ENCODE assay signal across 2 cellular contexts in the genomic region with DNA sequence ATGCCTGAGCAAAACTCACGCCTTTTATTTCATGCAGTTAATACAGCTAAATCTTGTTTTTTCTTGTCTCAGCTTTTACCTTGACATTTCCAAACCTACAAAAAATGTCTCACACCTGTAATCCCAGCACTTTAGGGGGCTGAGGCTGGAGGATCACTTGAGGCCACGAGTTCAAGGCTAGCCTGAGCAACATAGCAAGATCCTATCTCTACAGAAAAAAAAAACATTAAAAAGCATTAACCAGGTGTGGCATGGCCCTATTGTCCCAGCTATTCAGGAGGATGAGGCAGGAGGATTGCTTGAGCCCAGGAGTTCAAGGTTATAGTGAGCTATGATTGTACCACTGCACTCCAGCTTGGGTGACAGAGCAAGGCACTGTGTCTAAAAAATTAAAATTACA.
TF ChIP-seq lines count a peak whose summit lies in the region.

No MANE protein-coding gene starts in this region.

TF ChIP-seq in IMR-90, 13 proteins besides CTCF, POLR2A, EP300 and RAD21:
- TF ChIP-seq CHD1 (IDR thresholded peaks at IDR 0.05; ENCODE audit: low read depth, low read length) (no peak), MAFK (IDR thresholded peaks at IDR 0.05; ENCODE audit: low read depth, low read length) (no peak), MXI1 (IDR thresholded peaks at IDR 0.05; ENCODE audit: borderline replicate concordance, low read depth, low read length) (no peak)
- TF ChIP-seq, protein P1, sequence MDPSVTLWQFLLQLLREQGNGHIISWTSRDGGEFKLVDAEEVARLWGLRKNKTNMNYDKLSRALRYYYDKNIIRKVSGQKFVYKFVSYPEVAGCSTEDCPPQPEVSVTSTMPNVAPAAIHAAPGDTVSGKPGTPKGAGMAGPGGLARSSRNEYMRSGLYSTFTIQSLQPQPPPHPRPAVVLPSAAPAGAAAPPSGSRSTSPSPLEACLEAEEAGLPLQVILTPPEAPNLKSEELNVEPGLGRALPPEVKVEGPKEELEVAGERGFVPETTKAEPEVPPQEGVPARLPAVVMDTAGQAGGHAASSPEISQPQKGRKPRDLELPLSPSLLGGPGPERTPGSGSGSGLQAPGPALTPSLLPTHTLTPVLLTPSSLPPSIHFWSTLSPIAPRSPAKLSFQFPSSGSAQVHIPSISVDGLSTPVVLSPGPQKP (IDR thresholded peaks at IDR 0.05; ENCODE audit: borderline replicate concordance, low read depth, low read length), result no peak

TF ChIP-seq in HepG2, 621 proteins besides CTCF, POLR2A, EP300 and RAD21 (continues in another document):
- TF ChIP-seq ZFP1 (CRISPR knock-in tag; IDR thresholded peaks at IDR 0.05) (0 out of 2 replicates have a peak, but pooled peaks have one; percentile 31), KDM5B (CRISPR knock-in tag; IDR thresholded peaks at IDR 0.05; ENCODE audit: borderline replicate concordance) (no peak), SOX6 (IDR thresholded peaks at IDR 0.05) (no peak), SOX6 (CRISPR knock-in tag; IDR thresholded peaks at IDR 0.05) (peak; percentile 81), RXRB (CRISPR knock-in tag; IDR thresholded peaks at IDR 0.05; ENCODE audit: borderline replicate concordance) (peak; percentile 44; the same call in 1 of the 2 replicates), BRD4 (CRISPR knock-in tag; IDR thresholded peaks at IDR 0.05) (0 out of 2 replicates have a peak, but pooled peaks have one; percentile 44), KAT7 (CRISPR knock-in tag; IDR thresholded peaks at IDR 0.05; ENCODE audit: borderline replicate concordance) (peak; percentile 58; the same call in 1 of the 2 replicates), ZNF564 (CRISPR knock-in tag; IDR thresholded peaks at IDR 0.05) (no peak), ADNP (CRISPR knock-in tag; IDR thresholded peaks at IDR 0.05) (0 out of 2 replicates have a peak, but pooled peaks have one; percentile 56), ZNF138 (CRISPR knock-in tag; IDR thresholded peaks at IDR 0.05; ENCODE audit: low read depth) (no peak), STAT5B (CRISPR knock-in tag; IDR thresholded peaks at IDR 0.05) (no peak), ZNF567 (CRISPR knock-in tag; IDR thresholded peaks at IDR 0.05; ENCODE audit: borderline replicate concordance) (no peak), NCOA2 (CRISPR knock-in tag; IDR thresholded peaks at IDR 0.05) (peak; percentile 66; the same call in 1 of the 2 replicates), FOSL2 (CRISPR knock-in tag; IDR thresholded peaks at IDR 0.05) (peak; percentile 23; the same call in 1 of the 2 replicates), HDAC2 (CRISPR knock-in tag; IDR thresholded peaks at IDR 0.05) (peak; percentile 52; the same call in 1 of the 2 replicates), NR2F6 (IDR thresholded peaks at IDR 0.05) (0 out of 2 replicates have a peak, but pooled peaks have one; percentile 41), NR2F6 (CRISPR knock-in tag; IDR thresholded peaks at IDR 0.05) (0 out of 2 replicates have a peak, but pooled peaks have one; percentile 27), ONECUT2 (CRISPR knock-in tag; IDR thresholded peaks at IDR 0.05) (peak; percentile 43; the same call in 1 of the 2 replicates), MED13 (CRISPR knock-in tag; IDR thresholded peaks at IDR 0.05) (peak; percentile 60; the same call in 1 of the 2 replicates), TRIM24 (CRISPR knock-in tag; IDR thresholded peaks at IDR 0.05) (no peak), BCL6 (CRISPR knock-in tag; IDR thresholded peaks at IDR 0.05) (0 out of 2 replicates have a peak, but pooled peaks have one; percentile 10), HNF4A (CRISPR knock-in tag; IDR thresholded peaks at IDR 0.05) (peak; percentile 59), RARA (CRISPR knock-in tag; IDR thresholded peaks at IDR 0.05) (peak; percentile 41)
- TF ChIP-seq, protein P2, sequence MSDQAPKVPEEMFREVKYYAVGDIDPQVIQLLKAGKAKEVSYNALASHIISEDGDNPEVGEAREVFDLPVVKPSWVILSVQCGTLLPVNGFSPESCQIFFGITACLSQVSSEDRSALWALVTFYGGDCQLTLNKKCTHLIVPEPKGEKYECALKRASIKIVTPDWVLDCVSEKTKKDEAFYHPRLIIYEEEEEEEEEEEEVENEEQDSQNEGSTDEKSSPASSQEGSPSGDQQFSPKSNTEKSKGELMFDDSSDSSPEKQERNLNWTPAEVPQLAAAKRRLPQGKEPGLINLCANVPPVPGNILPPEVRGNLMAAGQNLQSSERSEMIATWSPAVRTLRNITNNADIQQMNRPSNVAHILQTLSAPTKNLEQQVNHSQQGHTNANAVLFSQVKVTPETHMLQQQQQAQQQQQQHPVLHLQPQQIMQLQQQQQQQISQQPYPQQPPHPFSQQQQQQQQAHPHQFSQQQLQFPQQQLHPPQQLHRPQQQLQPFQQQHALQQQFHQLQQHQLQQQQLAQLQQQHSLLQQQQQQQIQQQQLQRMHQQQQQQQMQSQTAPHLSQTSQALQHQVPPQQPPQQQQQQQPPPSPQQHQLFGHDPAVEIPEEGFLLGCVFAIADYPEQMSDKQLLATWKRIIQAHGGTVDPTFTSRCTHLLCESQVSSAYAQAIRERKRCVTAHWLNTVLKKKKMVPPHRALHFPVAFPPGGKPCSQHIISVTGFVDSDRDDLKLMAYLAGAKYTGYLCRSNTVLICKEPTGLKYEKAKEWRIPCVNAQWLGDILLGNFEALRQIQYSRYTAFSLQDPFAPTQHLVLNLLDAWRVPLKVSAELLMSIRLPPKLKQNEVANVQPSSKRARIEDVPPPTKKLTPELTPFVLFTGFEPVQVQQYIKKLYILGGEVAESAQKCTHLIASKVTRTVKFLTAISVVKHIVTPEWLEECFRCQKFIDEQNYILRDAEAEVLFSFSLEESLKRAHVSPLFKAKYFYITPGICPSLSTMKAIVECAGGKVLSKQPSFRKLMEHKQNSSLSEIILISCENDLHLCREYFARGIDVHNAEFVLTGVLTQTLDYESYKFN (CRISPR knock-in tag; conservative IDR thresholded peaks at IDR 0.05), result 0 out of 2 replicates have a peak, but pooled peaks have one; percentile 37
- TF ChIP-seq, protein P3, sequence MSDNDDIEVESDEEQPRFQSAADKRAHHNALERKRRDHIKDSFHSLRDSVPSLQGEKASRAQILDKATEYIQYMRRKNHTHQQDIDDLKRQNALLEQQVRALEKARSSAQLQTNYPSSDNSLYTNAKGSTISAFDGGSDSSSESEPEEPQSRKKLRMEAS (IDR thresholded peaks at IDR 0.05), result 0 out of 2 replicates have a peak, but pooled peaks have one; percentile 12
- TF ChIP-seq, protein P4, sequence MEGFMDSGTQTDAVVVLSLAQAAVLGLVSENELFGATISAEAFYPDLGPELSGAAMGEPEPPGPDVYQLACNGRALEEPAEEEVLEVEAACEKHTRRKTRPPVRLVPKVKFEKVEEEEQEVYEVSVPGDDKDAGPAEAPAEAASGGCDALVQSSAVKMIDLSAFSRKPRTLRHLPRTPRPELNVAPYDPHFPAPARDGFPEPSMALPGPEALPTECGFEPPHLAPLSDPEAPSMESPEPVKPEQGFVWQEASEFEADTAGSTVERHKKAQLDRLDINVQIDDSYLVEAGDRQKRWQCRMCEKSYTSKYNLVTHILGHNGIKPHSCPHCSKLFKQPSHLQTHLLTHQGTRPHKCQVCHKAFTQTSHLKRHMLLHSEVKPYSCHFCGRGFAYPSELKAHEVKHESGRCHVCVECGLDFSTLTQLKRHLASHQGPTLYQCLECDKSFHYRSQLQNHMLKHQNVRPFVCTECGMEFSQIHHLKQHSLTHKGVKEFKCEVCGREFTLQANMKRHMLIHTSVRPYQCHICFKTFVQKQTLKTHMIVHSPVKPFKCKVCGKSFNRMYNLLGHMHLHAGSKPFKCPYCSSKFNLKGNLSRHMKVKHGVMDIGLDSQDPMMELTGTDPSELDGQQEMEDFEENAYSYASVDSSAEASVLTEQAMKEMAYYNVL (CRISPR knock-in tag; IDR thresholded peaks at IDR 0.05; ENCODE audit: borderline replicate concordance), result peak; percentile 51; the same call in 1 of the 2 replicates
- TF ChIP-seq, protein P5, sequence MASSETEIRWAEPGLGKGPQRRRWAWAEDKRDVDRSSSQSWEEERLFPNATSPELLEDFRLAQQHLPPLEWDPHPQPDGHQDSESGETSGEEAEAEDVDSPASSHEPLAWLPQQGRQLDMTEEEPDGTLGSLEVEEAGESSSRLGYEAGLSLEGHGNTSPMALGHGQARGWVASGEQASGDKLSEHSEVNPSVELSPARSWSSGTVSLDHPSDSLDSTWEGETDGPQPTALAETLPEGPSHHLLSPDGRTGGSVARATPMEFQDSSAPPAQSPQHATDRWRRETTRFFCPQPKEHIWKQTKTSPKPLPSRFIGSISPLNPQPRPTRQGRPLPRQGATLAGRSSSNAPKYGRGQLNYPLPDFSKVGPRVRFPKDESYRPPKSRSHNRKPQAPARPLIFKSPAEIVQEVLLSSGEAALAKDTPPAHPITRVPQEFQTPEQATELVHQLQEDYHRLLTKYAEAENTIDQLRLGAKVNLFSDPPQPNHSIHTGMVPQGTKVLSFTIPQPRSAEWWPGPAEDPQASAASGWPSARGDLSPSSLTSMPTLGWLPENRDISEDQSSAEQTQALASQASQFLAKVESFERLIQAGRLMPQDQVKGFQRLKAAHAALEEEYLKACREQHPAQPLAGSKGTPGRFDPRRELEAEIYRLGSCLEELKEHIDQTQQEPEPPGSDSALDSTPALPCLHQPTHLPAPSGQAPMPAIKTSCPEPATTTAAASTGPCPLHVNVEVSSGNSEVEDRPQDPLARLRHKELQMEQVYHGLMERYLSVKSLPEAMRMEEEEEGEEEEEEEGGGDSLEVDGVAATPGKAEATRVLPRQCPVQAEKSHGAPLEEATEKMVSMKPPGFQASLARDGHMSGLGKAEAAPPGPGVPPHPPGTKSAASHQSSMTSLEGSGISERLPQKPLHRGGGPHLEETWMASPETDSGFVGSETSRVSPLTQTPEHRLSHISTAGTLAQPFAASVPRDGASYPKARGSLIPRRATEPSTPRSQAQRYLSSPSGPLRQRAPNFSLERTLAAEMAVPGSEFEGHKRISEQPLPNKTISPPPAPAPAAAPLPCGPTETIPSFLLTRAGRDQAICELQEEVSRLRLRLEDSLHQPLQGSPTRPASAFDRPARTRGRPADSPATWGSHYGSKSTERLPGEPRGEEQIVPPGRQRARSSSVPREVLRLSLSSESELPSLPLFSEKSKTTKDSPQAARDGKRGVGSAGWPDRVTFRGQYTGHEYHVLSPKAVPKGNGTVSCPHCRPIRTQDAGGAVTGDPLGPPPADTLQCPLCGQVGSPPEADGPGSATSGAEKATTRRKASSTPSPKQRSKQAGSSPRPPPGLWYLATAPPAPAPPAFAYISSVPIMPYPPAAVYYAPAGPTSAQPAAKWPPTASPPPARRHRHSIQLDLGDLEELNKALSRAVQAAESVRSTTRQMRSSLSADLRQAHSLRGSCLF (CRISPR knock-in tag; IDR thresholded peaks at IDR 0.05; ENCODE audit: borderline replicate concordance), result no peak
- TF ChIP-seq, protein P6, sequence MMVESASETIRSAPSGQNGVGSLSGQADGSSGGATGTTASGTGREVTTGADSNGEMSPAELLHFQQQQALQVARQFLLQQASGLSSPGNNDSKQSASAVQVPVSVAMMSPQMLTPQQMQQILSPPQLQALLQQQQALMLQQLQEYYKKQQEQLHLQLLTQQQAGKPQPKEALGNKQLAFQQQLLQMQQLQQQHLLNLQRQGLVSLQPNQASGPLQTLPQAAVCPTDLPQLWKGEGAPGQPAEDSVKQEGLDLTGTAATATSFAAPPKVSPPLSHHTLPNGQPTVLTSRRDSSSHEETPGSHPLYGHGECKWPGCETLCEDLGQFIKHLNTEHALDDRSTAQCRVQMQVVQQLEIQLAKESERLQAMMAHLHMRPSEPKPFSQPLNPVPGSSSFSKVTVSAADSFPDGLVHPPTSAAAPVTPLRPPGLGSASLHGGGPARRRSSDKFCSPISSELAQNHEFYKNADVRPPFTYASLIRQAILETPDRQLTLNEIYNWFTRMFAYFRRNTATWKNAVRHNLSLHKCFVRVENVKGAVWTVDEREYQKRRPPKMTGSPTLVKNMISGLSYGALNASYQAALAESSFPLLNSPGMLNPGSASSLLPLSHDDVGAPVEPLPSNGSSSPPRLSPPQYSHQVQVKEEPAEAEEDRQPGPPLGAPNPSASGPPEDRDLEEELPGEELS (CRISPR knock-in tag; IDR thresholded peaks at IDR 0.05), result peak; percentile 52; the same call in 1 of the 2 replicates
- TF ChIP-seq, protein P7, sequence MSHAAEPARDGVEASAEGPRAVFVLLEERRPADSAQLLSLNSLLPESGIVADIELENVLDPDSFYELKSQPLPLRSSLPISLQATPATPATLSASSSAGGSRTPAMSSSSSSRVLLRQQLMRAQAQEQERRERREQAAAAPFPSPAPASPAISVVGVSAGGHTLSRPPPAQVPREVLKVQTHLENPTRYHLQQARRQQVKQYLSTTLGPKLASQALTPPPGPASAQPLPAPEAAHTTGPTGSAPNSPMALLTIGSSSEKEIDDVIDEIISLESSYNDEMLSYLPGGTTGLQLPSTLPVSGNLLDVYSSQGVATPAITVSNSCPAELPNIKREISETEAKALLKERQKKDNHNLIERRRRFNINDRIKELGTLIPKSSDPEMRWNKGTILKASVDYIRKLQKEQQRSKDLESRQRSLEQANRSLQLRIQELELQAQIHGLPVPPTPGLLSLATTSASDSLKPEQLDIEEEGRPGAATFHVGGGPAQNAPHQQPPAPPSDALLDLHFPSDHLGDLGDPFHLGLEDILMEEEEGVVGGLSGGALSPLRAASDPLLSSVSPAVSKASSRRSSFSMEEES (CRISPR knock-in tag; IDR thresholded peaks at IDR 0.05), result 0 out of 2 replicates have a peak, but pooled peaks have one; percentile 19
- TF ChIP-seq, protein P8, sequence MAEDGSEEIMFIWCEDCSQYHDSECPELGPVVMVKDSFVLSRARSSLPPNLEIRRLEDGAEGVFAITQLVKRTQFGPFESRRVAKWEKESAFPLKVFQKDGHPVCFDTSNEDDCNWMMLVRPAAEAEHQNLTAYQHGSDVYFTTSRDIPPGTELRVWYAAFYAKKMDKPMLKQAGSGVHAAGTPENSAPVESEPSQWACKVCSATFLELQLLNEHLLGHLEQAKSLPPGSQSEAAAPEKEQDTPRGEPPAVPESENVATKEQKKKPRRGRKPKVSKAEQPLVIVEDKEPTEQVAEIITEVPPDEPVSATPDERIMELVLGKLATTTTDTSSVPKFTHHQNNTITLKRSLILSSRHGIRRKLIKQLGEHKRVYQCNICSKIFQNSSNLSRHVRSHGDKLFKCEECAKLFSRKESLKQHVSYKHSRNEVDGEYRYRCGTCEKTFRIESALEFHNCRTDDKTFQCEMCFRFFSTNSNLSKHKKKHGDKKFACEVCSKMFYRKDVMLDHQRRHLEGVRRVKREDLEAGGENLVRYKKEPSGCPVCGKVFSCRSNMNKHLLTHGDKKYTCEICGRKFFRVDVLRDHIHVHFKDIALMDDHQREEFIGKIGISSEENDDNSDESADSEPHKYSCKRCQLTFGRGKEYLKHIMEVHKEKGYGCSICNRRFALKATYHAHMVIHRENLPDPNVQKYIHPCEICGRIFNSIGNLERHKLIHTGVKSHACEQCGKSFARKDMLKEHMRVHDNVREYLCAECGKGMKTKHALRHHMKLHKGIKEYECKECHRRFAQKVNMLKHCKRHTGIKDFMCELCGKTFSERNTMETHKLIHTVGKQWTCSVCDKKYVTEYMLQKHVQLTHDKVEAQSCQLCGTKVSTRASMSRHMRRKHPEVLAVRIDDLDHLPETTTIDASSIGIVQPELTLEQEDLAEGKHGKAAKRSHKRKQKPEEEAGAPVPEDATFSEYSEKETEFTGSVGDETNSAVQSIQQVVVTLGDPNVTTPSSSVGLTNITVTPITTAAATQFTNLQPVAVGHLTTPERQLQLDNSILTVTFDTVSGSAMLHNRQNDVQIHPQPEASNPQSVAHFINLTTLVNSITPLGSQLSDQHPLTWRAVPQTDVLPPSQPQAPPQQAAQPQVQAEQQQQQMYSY (CRISPR knock-in tag; IDR thresholded peaks at IDR 0.05), result no peak
- TF ChIP-seq, protein P9, sequence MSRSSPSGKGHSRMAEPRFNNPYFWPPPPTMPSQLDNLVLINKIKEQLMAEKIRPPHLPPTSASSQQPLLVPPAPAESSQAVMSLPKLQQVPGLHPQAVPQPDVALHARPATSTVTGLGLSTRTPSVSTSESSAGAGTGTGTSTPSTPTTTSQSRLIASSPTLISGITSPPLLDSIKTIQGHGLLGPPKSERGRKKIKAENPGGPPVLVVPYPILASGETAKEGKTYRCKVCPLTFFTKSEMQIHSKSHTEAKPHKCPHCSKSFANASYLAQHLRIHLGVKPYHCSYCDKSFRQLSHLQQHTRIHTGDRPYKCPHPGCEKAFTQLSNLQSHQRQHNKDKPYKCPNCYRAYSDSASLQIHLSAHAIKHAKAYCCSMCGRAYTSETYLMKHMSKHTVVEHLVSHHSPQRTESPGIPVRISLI (CRISPR knock-in tag; IDR thresholded peaks at IDR 0.05; ENCODE audit: borderline replicate concordance), result peak; percentile 84
